Comparison of ENCODE assay signal across 1 cellular context in genomic region chr10:97072851-97073665, GRCh38.
TF ChIP-seq lines count a peak whose summit lies in the region.

No MANE protein-coding gene starts in this region.

TF ChIP-seq in GM12878, 131 proteins besides CTCF, POLR2A, EP300 and RAD21 (continued from another document):
- TF ChIP-seq ZNF687 (IDR thresholded peaks at IDR 0.05), result no peak
- TF ChIP-seq E4F1 (IDR thresholded peaks at IDR 0.05; ENCODE audit: borderline replicate concordance, partially characterized antibody), result no peak
- no peak for TF ChIP-seq TCF3 (IDR thresholded peaks at IDR 0.05; ENCODE audit: borderline replicate concordance, insufficient read depth, low read depth, low read length)
- 0 out of 2 replicates have a peak, but pooled peaks have one; percentile 14 for TF ChIP-seq FOXM1 (IDR thresholded peaks at IDR 0.05; ENCODE audit: low read depth, low read length)
- TF ChIP-seq HDAC2 (IDR thresholded peaks at IDR 0.05), result no peak
